ENCODE assay signal across 10 cellular contexts in genomic region chr15:62469874-62470688, GRCh38.
DNase-seq lines count a peak whose midpoint lies in the region; ATAC-seq and TF ChIP-seq lines count a peak whose summit lies in the region.
"Had no signal": no experiment of that assay in that cellular context is flagged by ENCODE, and none has a peak within 500 bp of the region (broad histone marks: within the 10 kb centered on the region; RNA-seq: fewer than 3 reads in every experiment).

No MANE protein-coding gene starts in this region.

- peaks cover 75% of the 10 kb centered on the region for H3K79me2 ChIP-seq in GM23248 (ENCODE audit: insufficient read depth)

- H3K27ac ChIP-seq in GM23248, result peak overlapping the region; percentile 85
- H3K27ac ChIP-seq in spleen, result peak overlapping the region in 5 of 8 donors; percentile 48 to 66 (median 61)

- peaks cover 77% of the 10 kb centered on the region for H3K4me1 Mint-ChIP-seq in brain
- H3K4me1 Mint-ChIP-seq in activated CD8-positive, alpha-beta T cell treated with anti-CD3 and anti-CD28 coated beads for 36 hours (ENCODE audit: low read depth), result no peaks in the 10 kb centered on the region

- intact Hi-C loops in spleen (cut with DNase I; ENCODE audit: low total_unique reads), result no loop called here
- intact Hi-C loops in activated CD8-positive, alpha-beta T cell treated with anti-CD3 and anti-CD28 coated beads for 36 hours (cut with micrococcal nuclease), result no loop called here

- in situ Hi-C loops in GM23248 (cut with MboI), result no loop called here

- peak overlapping the region; percentile 67 for H3K9ac ChIP-seq in GM23248

- H3K36me3 ChIP-seq in GM23248 (ENCODE audit: low read depth), result no peaks in the 10 kb centered on the region
- H3K36me3 ChIP-seq in spleen, result no peaks in the 10 kb centered on the region

- POLR2A ChIA-PET in activated CD8-positive, alpha-beta T cell treated with anti-CD3 and anti-CD28 coated beads for 36 hours (lab: Charles Lee), result no interaction called here

- CTCF ChIA-PET in activated CD8-positive, alpha-beta T cell treated with anti-CD3 and anti-CD28 coated beads for 36 hours (lab: Charles Lee), result interaction anchor here (1.6 kb wide), 1 partner anchor 17 kb away, joined by 3 read pairs; no protein-coding TSS in a partner anchor

- peak overlapping the region; percentile 31 to 90 (median 83) for H3K27ac Mint-ChIP-seq in brain
- H3K27ac Mint-ChIP-seq in activated CD8-positive, alpha-beta T cell treated with anti-CD3 and anti-CD28 coated beads for 36 hours, result no peak overlapping the region

- no peak for TF ChIP-seq POLR2A in spleen (IDR thresholded peaks at IDR 0.05)

- DNase-seq in GM23248 (peak; percentile 88), iris pigment epithelial cell (ENCODE audit: low read depth) (peak; percentile 78), spleen (no peak), KG1 (lab: John Stamatoyannopoulos, UW) (no peak), SIG-M5 treated with dmso at 0.1 percent for 504 hours (lab: John Stamatoyannopoulos, UW; ENCODE audit: unreplicated experiment) (no peak)
- DNase-seq in activated CD8-positive, alpha-beta T cell treated with anti-CD3 and anti-CD28 coated beads for 36 hours, result no peak
- DNase-seq: activated CD4-positive, alpha-beta T cell treated with anti-CD3 and anti-CD28 coated beads for 4 hours; NCI-H146 had no signal

- H3K4me1 ChIP-seq in GM23248 (ENCODE audit: insufficient read depth), result peaks cover 59% of the 10 kb centered on the region
- peaks cover 0 to 25% (median 0%) of the 10 kb centered on the region in 6 donors for H3K4me1 ChIP-seq in spleen

- H3K9me3 ChIP-seq in GM23248 (ENCODE audit: low read depth), result no peaks in the 10 kb centered on the region
- no peaks in the 10 kb centered on the region for H3K9me3 ChIP-seq in spleen

- TF ChIP-seq CTCF in brain (conservative IDR thresholded peaks at IDR 0.05) (no peak), spleen (IDR thresholded peaks at IDR 0.05 in 8 of 11, conservative IDR thresholded peaks at IDR 0.05 in 3 of 11) (no peak)
- no peak for TF ChIP-seq CTCF in activated CD8-positive, alpha-beta T cell treated with anti-CD3 and anti-CD28 coated beads for 36 hours (IDR thresholded peaks at IDR 0.05)

- peaks cover 36% of the 10 kb centered on the region for H3F3A ChIP-seq in GM23248 (ENCODE audit: insufficient read depth)

- H3K27me3 ChIP-seq in GM23248 (replicated peaks; ENCODE audit: insufficient read depth) (no peaks in the 10 kb centered on the region), spleen (replicated peaks in 1 of 7) (no peaks in the 10 kb centered on the region)

- no peaks in the 10 kb centered on the region for H4K20me1 ChIP-seq in GM23248 (ENCODE audit: insufficient read depth)

- no peaks in the 10 kb centered on the region for H3K9me3 Mint-ChIP-seq in brain
- no peaks in the 10 kb centered on the region for H3K9me3 Mint-ChIP-seq in activated CD8-positive, alpha-beta T cell treated with anti-CD3 and anti-CD28 coated beads for 36 hours

- peak overlapping the region; percentile 58 for H3K4me2 ChIP-seq in GM23248 (ENCODE audit: unreplicated experiment)

- ATAC-seq in GM18867 (IDR thresholded peaks at IDR 0.05; ENCODE audit: unreplicated experiment), result no peak
- ATAC-seq in activated CD8-positive, alpha-beta T cell treated with anti-CD3 and anti-CD28 coated beads for 36 hours, result no peak

- WGBS in GM23248 (ENCODE audit: low coverage in 1 of 2, low lambda C conversion rate in 2 of 2, missing lambda C conversion rate in 2 of 2), 2 experiments, result 20 to 27% methylated on average over 11 of the region's 11 CpGs
- WGBS in spleen, 5 donors, result 59 to 83% (median 79%) methylated on average over 8 to 11 of the region's 11 CpGs

- no peaks in the 10 kb centered on the region for H3K36me3 Mint-ChIP-seq in brain
- no peaks in the 10 kb centered on the region for H3K36me3 Mint-ChIP-seq in activated CD8-positive, alpha-beta T cell treated with anti-CD3 and anti-CD28 coated beads for 36 hours (ENCODE audit: low read depth)

- peak overlapping the region in 3 of 5 experiments; percentile 9 to 65 (median 20) for H3K4me3 Mint-ChIP-seq in brain
- no peak overlapping the region for H3K4me3 Mint-ChIP-seq in activated CD8-positive, alpha-beta T cell treated with anti-CD3 and anti-CD28 coated beads for 36 hours

- H3K27me3 Mint-ChIP-seq in brain, result no peaks in the 10 kb centered on the region
- no peaks in the 10 kb centered on the region for H3K27me3 Mint-ChIP-seq in activated CD8-positive, alpha-beta T cell treated with anti-CD3 and anti-CD28 coated beads for 36 hours

- H3K9me2 ChIP-seq in GM23248 (ENCODE audit: insufficient read depth), result no peaks in the 10 kb centered on the region

- H3K4me3 ChIP-seq in GM23248 (peak overlapping the region; percentile 25; the same call in 1 of the 2 replicates), spleen (no peak overlapping the region)

- H2AFZ ChIP-seq in GM23248, result peak overlapping the region; percentile 6

Comparison
In these comparisons a context has a peak if more than half of its experiments do, and no peak if none do; other contexts are left out.
1. DNase-seq: peak in GM23248 (single experiment) and iris pigment epithelial cell (single experiment); none in spleen (single experiment), KG1 (single experiment), SIG-M5 treated with dmso at 0.1 percent for 504 hours (single experiment) and activated CD8-positive, alpha-beta T cell treated with anti-CD3 and anti-CD28 coated beads for 36 hours (single experiment).